In genomic region chr17:78164748-78165607, GRCh38 we compare ENCODE assay signal across 20 cellular contexts. TPM values are rescaled to one million over a fixed set of nuclear protein-coding genes. Genes with fewer than 3 reads are reported as not detected.
DNase-seq lines count a peak whose midpoint lies in the region; ATAC-seq lines count a peak whose summit lies in the region.
"Had no signal": no experiment of that assay in that cellular context is flagged by ENCODE, and none has a peak within 500 bp of the region (broad histone marks: within the 10 kb centered on the region; RNA-seq: fewer than 3 reads in every experiment).

No MANE protein-coding gene starts in this region.

- peak overlapping the region; percentile 41 for H3K27ac Mint-ChIP-seq in activated naive CD4-positive, alpha-beta T cell treated with anti-CD3 and anti-CD28 coated beads for 36 hours
- H3K27ac Mint-ChIP-seq: CD14-positive monocyte had no signal

- CTCF ChIA-PET in activated naive CD4-positive, alpha-beta T cell treated with anti-CD3 and anti-CD28 coated beads for 36 hours (lab: Charles Lee), result interaction anchor here (0.6 kb wide), 1 partner anchor 29 kb away, joined by 3 read pairs; no protein-coding TSS in a partner anchor

- H3K27me3 Mint-ChIP-seq in activated naive CD4-positive, alpha-beta T cell treated with anti-CD3 and anti-CD28 coated beads for 36 hours (ENCODE audit: low read depth), result no peaks in the 10 kb centered on the region

- ATAC-seq in GM19324 (IDR thresholded peaks at IDR 0.05; ENCODE audit: low FRiP score, unreplicated experiment), result no peak

- peaks cover 7% of the 10 kb centered on the region for H3K4me1 Mint-ChIP-seq in activated naive CD4-positive, alpha-beta T cell treated with anti-CD3 and anti-CD28 coated beads for 36 hours (ENCODE audit: low read depth)

- no peaks in the 10 kb centered on the region for H3K36me3 Mint-ChIP-seq in activated naive CD4-positive, alpha-beta T cell treated with anti-CD3 and anti-CD28 coated beads for 36 hours (ENCODE audit: low read depth)
- H3K36me3 Mint-ChIP-seq: CD14-positive monocyte had no signal

- no peak overlapping the region for H3K4me3 Mint-ChIP-seq in activated naive CD4-positive, alpha-beta T cell treated with anti-CD3 and anti-CD28 coated beads for 36 hours
- H3K4me3 Mint-ChIP-seq: CD14-positive monocyte had no signal

- DNase-seq in activated naive CD4-positive, alpha-beta T cell treated with anti-CD3 and anti-CD28 coated beads for 36 hours, result no peak
- no peak for DNase-seq in activated naive CD4-positive, alpha-beta T cell (lab: John Stamatoyannopoulos, UW)
- DNase-seq in islet precursor cell, result peak; percentile 59
- DNase-seq in GF-D8 (lab: John Stamatoyannopoulos, UW), result no peak
- no peak for DNase-seq in HPDE6-E6E7 (ENCODE audit: extremely low spot score)
- DNase-seq: 8988T, AML-193, DMS53, GDM1, KBM-7, MM.1S, NCI-H1048, NCI-H1417 treated with DMSO at 0.1 percent for 48 hours, NCI-H187, NCI-H446, NCI-H69, PC-9, SHP77 had no signal

- intact Hi-C loops in activated naive CD4-positive, alpha-beta T cell treated with anti-CD3 and anti-CD28 coated beads for 36 hours (cut with micrococcal nuclease), result no loop called here

- no peaks in the 10 kb centered on the region for H3K9me3 Mint-ChIP-seq in activated naive CD4-positive, alpha-beta T cell treated with anti-CD3 and anti-CD28 coated beads for 36 hours

RNA-seq across cellular contexts. Expression of gene SYNGR2, which starts 3.4 kb away (rescaled TPM):
- 100 to 1,000 TPM in 1 of 2 experiments, 10 to 100 TPM in 1; 96.3 to 103 TPM for total RNA-seq in activated naive CD4-positive, alpha-beta T cell treated with anti-CD3 and anti-CD28 coated beads for 36 hours

RNA-seq across cellular contexts. Expression of gene C17orf99, which starts 18.8 kb away (rescaled TPM):
- not detected for total RNA-seq in activated naive CD4-positive, alpha-beta T cell treated with anti-CD3 and anti-CD28 coated beads for 36 hours
- total RNA-seq: PC-9 had no signal

RNA-seq across cellular contexts. Expression of gene TK1, which starts 21.9 kb away (rescaled TPM):
- total RNA-seq in activated naive CD4-positive, alpha-beta T cell treated with anti-CD3 and anti-CD28 coated beads for 36 hours, result 100 to 1,000 TPM; 165 to 173 TPM

RNA-seq across cellular contexts. Expression of gene AFMID, which starts 22.2 kb away (rescaled TPM):
- total RNA-seq in activated naive CD4-positive, alpha-beta T cell treated with anti-CD3 and anti-CD28 coated beads for 36 hours, result 10 to 100 TPM; 13.6 to 13.7 TPM

RNA-seq across cellular contexts. Expression of gene TMC8, which starts 34.4 kb away (rescaled TPM):
- 100 to 1,000 TPM; 105 to 110 TPM for total RNA-seq in activated naive CD4-positive, alpha-beta T cell treated with anti-CD3 and anti-CD28 coated beads for 36 hours
